9 cellular contexts compared by ENCODE assay signal in genomic region chrY:7274410-7274913, GRCh38.
DNase-seq lines count a peak whose midpoint lies in the region; ATAC-seq, FAIRE-seq and TF ChIP-seq lines count a peak whose summit lies in the region.
"Had no signal": no experiment of that assay in that cellular context is flagged by ENCODE, and none has a peak within 500 bp of the region (broad histone marks: within the 10 kb centered on the region; RNA-seq: fewer than 3 reads in every experiment).

No MANE protein-coding gene starts in this region.

- no peak for TF ChIP-seq RAD21 in neural cell (conservative IDR thresholded peaks at IDR 0.05)

- DNase-seq in bronchial epithelial cell (ENCODE audit: low read depth), result no peak
- no peak for DNase-seq in NCI-H1105 treated with DMSO at 0.1 percent for 48 hours (lab: John Stamatoyannopoulos, UW)
- DNase-seq in cortex of kidney (lab: John Stamatoyannopoulos, UW), result no peak
- DNase-seq in esophagus squamous epithelium (lab: John Stamatoyannopoulos, UW), result no peak

- H3K36me3 ChIP-seq in bronchial epithelial cell (ENCODE audit: control insufficient read depth, insufficient read depth, low read length) (no peaks in the 10 kb centered on the region), neural cell (ENCODE audit: insufficient read depth, low read length) (no peaks in the 10 kb centered on the region), esophagus squamous epithelium (no peaks in the 10 kb centered on the region)

- H3K9ac ChIP-seq in neural cell (ENCODE audit: low read length), result peak overlapping the region; percentile 71

- no CpG with 5 or more reads among the region's 48 CpGs for WGBS in esophagus squamous epithelium, 2 donors

- no peak overlapping the region for H3K4me2 ChIP-seq in neural cell (ENCODE audit: low read length)

- no peak overlapping the region for H2AFZ ChIP-seq in neural cell (ENCODE audit: low read depth, low read length)

- TF ChIP-seq EP300 in neural cell (conservative IDR thresholded peaks at IDR 0.05; ENCODE audit: poor library complexity, severe bottlenecking), result no peak

- H3K27ac ChIP-seq in neural cell (ENCODE audit: low read length) (no peak overlapping the region), esophagus squamous epithelium (peak overlapping the region in 2 of 4 donors; percentile 91 to 92)
- H3K27ac ChIP-seq: SK-N-MC had no signal

- no peaks in the 10 kb centered on the region for H4K20me1 ChIP-seq in neural cell (ENCODE audit: insufficient read depth)

- peaks cover 0 to 48% (median 0%) of the 10 kb centered on the region in 3 donors for H3K4me1 ChIP-seq in esophagus squamous epithelium

- no peak for TF ChIP-seq POLR2A in esophagus squamous epithelium (IDR thresholded peaks at IDR 0.05)

- TF ChIP-seq CTCF in bronchial epithelial cell (IDR thresholded peaks at IDR 0.05; ENCODE audit: insufficient read depth, low read length, severe bottlenecking) (no peak), neural cell (IDR thresholded peaks at IDR 0.05; ENCODE audit: poor library complexity, severe bottlenecking) (no peak), esophagus squamous epithelium (IDR thresholded peaks at IDR 0.05) (no peak)

- H3K9me3 ChIP-seq in neural cell (ENCODE audit: low read length), result no peaks in the 10 kb centered on the region
- no peaks in the 10 kb centered on the region for H3K9me3 ChIP-seq in esophagus squamous epithelium

- ATAC-seq in GM19043 (IDR thresholded peaks at IDR 0.05; ENCODE audit: low read depth, unreplicated experiment) (peak; percentile 10), HG03280 (IDR thresholded peaks at IDR 0.05; ENCODE audit: unreplicated experiment) (peak; percentile 21), GM21619 (IDR thresholded peaks at IDR 0.05; ENCODE audit: unreplicated experiment) (no peak)

- intact Hi-C loops in esophagus squamous epithelium (cut with DNase I), result no loop called here

- H3K9me2 ChIP-seq in neural cell (ENCODE audit: insufficient read depth, low read length), result no peaks in the 10 kb centered on the region

- H3K27me3 ChIP-seq in bronchial epithelial cell (ENCODE audit: control insufficient read depth, insufficient read depth, low read length) (no peaks in the 10 kb centered on the region), neural cell (ENCODE audit: insufficient read depth, low read depth, low read length) (no peaks in the 10 kb centered on the region), esophagus squamous epithelium (no peaks in the 10 kb centered on the region)

- no peaks in the 10 kb centered on the region for H3F3A ChIP-seq in neural cell (ENCODE audit: insufficient read depth, low read length, poor library complexity, severe bottlenecking)

- H3K4me3 ChIP-seq in bronchial epithelial cell (ENCODE audit: low read depth, low read length) (peak overlapping the region; percentile 53), neural cell (ENCODE audit: low read length) (peak overlapping the region; percentile 77), esophagus squamous epithelium (peak overlapping the region in 2 of 4 donors; percentile 77)
- H3K4me3 ChIP-seq: SK-N-MC had no signal

- FAIRE-seq in bronchial epithelial cell (lab: Jason Lieb, UNC), result no peak

- peaks cover 4% of the 10 kb centered on the region for H3K79me2 ChIP-seq in neural cell (replicated peaks; ENCODE audit: insufficient read depth, low read length)

TF ChIP-seq in neural cell, 6 proteins besides CTCF, POLR2A, EP300 and RAD21:
- no peak for TF ChIP-seq POLR2AphosphoS5 (IDR thresholded peaks at IDR 0.05)
- TF ChIP-seq TAF1 (IDR thresholded peaks at IDR 0.05; ENCODE audit: low read depth), result no peak
- no peak for TF ChIP-seq SMC3 (conservative IDR thresholded peaks at IDR 0.05; ENCODE audit: poor library complexity)
- TF ChIP-seq EZH2 (IDR thresholded peaks at IDR 0.05; ENCODE audit: borderline replicate concordance, insufficient read depth, low read length, poor library complexity, severe bottlenecking), result no peak
- no peak for TF ChIP-seq MXI1 (conservative IDR thresholded peaks at IDR 0.05; ENCODE audit: poor library complexity, severe bottlenecking)
- TF ChIP-seq REST (IDR thresholded peaks at IDR 0.05; ENCODE audit: borderline replicate concordance), result no peak
